ENCODE assay signal across 1 cellular context in genomic region chr1:192603218-192603787, GRCh38.
A peak's percentile ranks its signal among the peaks of the same experiment; 100 is the strongest.
TF ChIP-seq lines count a peak whose summit lies in the region.

No MANE protein-coding gene starts in this region.

TF ChIP-seq in liver, 16 proteins besides CTCF, POLR2A, EP300 and RAD21:
- TF ChIP-seq GABPA (IDR thresholded peaks at IDR 0.05 in 1 of 2, conservative IDR thresholded peaks at IDR 0.05 in 1 of 2) (no peak), HNF4A (conservative IDR thresholded peaks at IDR 0.05) (peak; percentile 12 to 22), FOXA2 (IDR thresholded peaks at IDR 0.05) (peak; percentile 22), ATF3 (IDR thresholded peaks at IDR 0.05) (no peak), ZBTB33 (IDR thresholded peaks at IDR 0.05) (no peak), HNF4G (IDR thresholded peaks at IDR 0.05) (no peak), RXRA (IDR thresholded peaks at IDR 0.05) (peak in 1 of 2 donors; percentile 44)
- TF ChIP-seq, protein P1, sequence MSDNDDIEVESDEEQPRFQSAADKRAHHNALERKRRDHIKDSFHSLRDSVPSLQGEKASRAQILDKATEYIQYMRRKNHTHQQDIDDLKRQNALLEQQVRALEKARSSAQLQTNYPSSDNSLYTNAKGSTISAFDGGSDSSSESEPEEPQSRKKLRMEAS (IDR thresholded peaks at IDR 0.05): no peak
